Comparison of ENCODE assay signal across 26 cellular contexts in genomic region chr22:30334601-30335000, GRCh38. TPM values are rescaled to one million over a fixed set of nuclear protein-coding genes. Genes with fewer than 3 reads are reported as not detected.
A peak's percentile ranks its signal among the peaks of the same experiment; 100 is the strongest.
DNase-seq lines count a peak whose midpoint lies in the region; ATAC-seq, FAIRE-seq and TF ChIP-seq lines count a peak whose summit lies in the region.
"Had no signal": no experiment of that assay in that cellular context is flagged by ENCODE, and none has a peak within 500 bp of the region (broad histone marks: within the 10 kb centered on the region; RNA-seq: fewer than 3 reads in every experiment).

No MANE protein-coding gene starts in this region.

- H3K27me3 Mint-ChIP-seq in T-helper 2 cell treated with Interferon-gamma antibody and Interleukin-4, amounts not matched to agents 5 μg/mL and 100 μg/mL, for 36 hours (ENCODE audit: low read depth): no peaks in the 10 kb centered on the region

- H4K20me1 ChIP-seq in HepG2 (ENCODE audit: insufficient read depth, low read length): no peaks in the 10 kb centered on the region

- intact Hi-C loops in HepG2 (cut with micrococcal nuclease; ENCODE audit: unreplicated experiment) (no loop called here), right lobe of liver (cut with DNase I) (no loop called here), upper lobe of right lung (cut with DNase I) (no loop called here)

- TF ChIP-seq POLR2A in HepG2 (IDR thresholded peaks at IDR 0.05; ENCODE audit: insufficient read depth in 1 of 2, low read depth in 2 of 2, low read length in 2 of 2): no peak
- no peak for TF ChIP-seq POLR2A in right lobe of liver (IDR thresholded peaks at IDR 0.05)

- TF ChIP-seq EP300 in HepG2 (IDR thresholded peaks at IDR 0.05; ENCODE audit: low read depth in 2 of 2, low read length in 2 of 2): no peak
- TF ChIP-seq EP300 in HepG2 (CRISPR knock-in tag; IDR thresholded peaks at IDR 0.05; ENCODE audit: borderline replicate concordance): no peak

- TF ChIP-seq CTCF in HepG2 (CRISPR knock-in tag; IDR thresholded peaks at IDR 0.05) (no peak), right lobe of liver (IDR thresholded peaks at IDR 0.05) (no peak), upper lobe of right lung (IDR thresholded peaks at IDR 0.05) (no peak)

- no peak for DNase-seq in T-helper 2 cell treated with Interferon-gamma antibody and Interleukin-4, amounts not matched to agents 5 μg/mL and 100 μg/mL, for 36 hours (ENCODE audit: low spot score)
- no peak for DNase-seq in T-helper 2 cell
- no peak for DNase-seq in HepG2 (ENCODE audit: low spot score)
- no peak for DNase-seq in right lobe of liver
- no peak for DNase-seq in upper lobe of right lung
- no peak for DNase-seq in NCI-H2171 treated with DMSO at 0.1 percent for 48 hours (lab: John Stamatoyannopoulos, UW)
- DNase-seq: 8988T; activated CD4-positive, CD25-positive, alpha-beta regulatory T cell; C1 segment of cervical spinal cord; H9; heart right ventricle; KBM-7; left ventricle myocardium inferior; mesenchymal stem cell; NCI-H1092 treated with DMSO at 0.1 percent for 48 hours; NCI-H1694 treated with DMSO at 0.1 percent for 48 hours; NCI-H82; retina; stimulated activated naive CD4-positive, alpha-beta T cell; SW 1271; testis had no signal

- H3K4me3 ChIP-seq in HepG2 (replicated peaks in 1 of 3; ENCODE audit: insufficient read depth in 1 of 3, low read depth in 2 of 3, low read length in 3 of 3): no peak overlapping the region
- no peak overlapping the region for H3K4me3 ChIP-seq in right lobe of liver
- H3K4me3 ChIP-seq in upper lobe of right lung: no peak overlapping the region
- H3K4me3 ChIP-seq: heart right ventricle, left ventricle myocardium inferior, skin epidermis, testis had no signal

- no peak for ATAC-seq in HepG2
- no peak for ATAC-seq in right lobe of liver
- peak; percentile 12 for ATAC-seq in upper lobe of right lung
- ATAC-seq: heart right ventricle had no signal

- H3K27ac Mint-ChIP-seq in T-helper 2 cell treated with Interferon-gamma antibody and Interleukin-4, amounts not matched to agents 5 μg/mL and 100 μg/mL, for 36 hours: peak overlapping the region; percentile 57

- H3K4me1 Mint-ChIP-seq in T-helper 2 cell treated with Interferon-gamma antibody and Interleukin-4, amounts not matched to agents 5 μg/mL and 100 μg/mL, for 36 hours (ENCODE audit: low read depth): peaks cover 35% of the 10 kb centered on the region
- H3K4me1 Mint-ChIP-seq: H9 had no signal

- H3K27ac ChIP-seq in HepG2 (ENCODE audit: extremely low read length, insufficient read depth, low read length) (no peak overlapping the region), right lobe of liver (no peak overlapping the region), upper lobe of right lung (no peak overlapping the region)
- H3K27ac ChIP-seq: heart right ventricle, left ventricle myocardium inferior, parathyroid adenoma, skin epidermis, testis had no signal

- peaks cover 49 to 68% of the 10 kb centered on the region in 2 experiments; a peak in 4 of 5 replicates for H3K36me3 ChIP-seq in HepG2 (replicated peaks in 1 of 2; ENCODE audit: control insufficient read depth in 1 of 2, insufficient read depth in 2 of 2, low read length in 2 of 2)
- H3K36me3 ChIP-seq in right lobe of liver: peaks cover 15 to 80% (median 55%) of the 10 kb centered on the region in 4 donors
- H3K36me3 ChIP-seq in upper lobe of right lung: peaks cover 91% of the 10 kb centered on the region

- no peaks in the 10 kb centered on the region for H3K9me3 Mint-ChIP-seq in T-helper 2 cell treated with Interferon-gamma antibody and Interleukin-4, amounts not matched to agents 5 μg/mL and 100 μg/mL, for 36 hours
- H3K9me3 Mint-ChIP-seq: H9, neural crest cell had no signal

- in situ Hi-C loops in HepG2 (cut with HindIII; ENCODE audit: extremely low pct_ligation_motif_present, low pct_unique_long_range_greater_than_20kb): no loop called here

- WGBS in HepG2 (ENCODE audit: low lambda C conversion rate): 98% methylated on average over 6 of the region's 6 CpGs
- 87% methylated on average over 3 of the region's 6 CpGs for WGBS in right lobe of liver (ENCODE audit: insufficient coverage, low coverage, low lambda C conversion rate, missing lambda C conversion rate)

- peaks cover 82% of the 10 kb centered on the region for H3K36me3 Mint-ChIP-seq in T-helper 2 cell treated with Interferon-gamma antibody and Interleukin-4, amounts not matched to agents 5 μg/mL and 100 μg/mL, for 36 hours (ENCODE audit: low read depth)

- H3K9ac ChIP-seq in HepG2 (ENCODE audit: insufficient read depth, low read depth, low read length): no peak overlapping the region
- H3K9ac ChIP-seq: parathyroid adenoma had no signal

- no peak overlapping the region for H3K4me2 ChIP-seq in HepG2 (ENCODE audit: low read depth, low read length)

- BruUV-seq in HepG2 (replicated peaks; lab: Mats Ljungman, UMichigan): no TSS peak

- H3K27me3 ChIP-seq in HepG2 (ENCODE audit: control insufficient read depth in 1 of 2, insufficient read depth in 2 of 2, low read length in 2 of 2) (no peaks in the 10 kb centered on the region), right lobe of liver (no peaks in the 10 kb centered on the region), upper lobe of right lung (no peaks in the 10 kb centered on the region)
- H3K27me3 ChIP-seq: heart right ventricle, testis had no signal

- H3K9me3 ChIP-seq in HepG2 (ENCODE audit: low read length) (no peaks in the 10 kb centered on the region), right lobe of liver (no peaks in the 10 kb centered on the region), upper lobe of right lung (no peaks in the 10 kb centered on the region)
- H3K9me3 ChIP-seq: heart right ventricle, left ventricle myocardium inferior, testis had no signal

- CTCF ChIA-PET in HepG2 (lab: Yijun Ruan, JAX; ENCODE audit: low intra/inter-chr PET ratio, low total read pairs): no interaction called here

- H3K4me3 Mint-ChIP-seq in T-helper 2 cell treated with Interferon-gamma antibody and Interleukin-4, amounts not matched to agents 5 μg/mL and 100 μg/mL, for 36 hours: no peak overlapping the region
- H3K4me3 Mint-ChIP-seq: H9, neural crest cell had no signal

- no peak for TF ChIP-seq RAD21 in HepG2 (CRISPR knock-in tag; IDR thresholded peaks at IDR 0.05)

- POLR2A ChIA-PET in HepG2 (lab: Yijun Ruan, JAX): no interaction called here

- no peak overlapping the region for H2AFZ ChIP-seq in HepG2 (ENCODE audit: low read length)
- H2AFZ ChIP-seq: parathyroid adenoma had no signal

- H3K4me1 ChIP-seq in HepG2 (ENCODE audit: insufficient read depth, low read length) (peaks cover 10% of the 10 kb centered on the region; the same call in 1 of the 2 replicates), right lobe of liver (peaks cover 0 to 5% (median 0%) of the 10 kb centered on the region in 4 donors), upper lobe of right lung (no peaks in the 10 kb centered on the region)
- H3K4me1 ChIP-seq: parathyroid adenoma, testis had no signal

- no peaks in the 10 kb centered on the region for H3K79me2 ChIP-seq in HepG2 (ENCODE audit: insufficient read depth, low read length)
- H3K79me2 ChIP-seq: parathyroid adenoma had no signal

- FAIRE-seq in HepG2 (lab: Jason Lieb, UNC): no peak
- FAIRE-seq: frontal cortex, keratinocyte had no signal

RNA-seq across cellular contexts. Expression of gene TBC1D10A, which starts 7.9 kb away (rescaled TPM):
- total RNA-seq in HepG2 (2016; rRNA removed; fragmentation: Illumina TruSeq; extraction: Trizol) (3.6 and 4.2 TPM in 2 replicates), right lobe of liver (10 to 100 TPM in 3 of 6 experiments, 1 to 10 TPM in 3; 6.6 to 12.6 (median 10.0) TPM), upper lobe of right lung (29.6 TPM)
- total RNA-seq in HepG2 (2016; cell fraction: cytosol; rRNA removed; fragmentation: Illumina TruSeq; extraction: Trizol; ENCODE audit: low read depth): 1.3 and 1.7 TPM in 2 replicates
- total RNA-seq in HepG2 (2016; cell fraction: insoluble cytoplasmic fraction; rRNA removed; fragmentation: Illumina TruSeq; extraction: Trizol): 2.7 and 5.3 TPM in 2 replicates
- 2.2 and 2.6 TPM in 2 replicates for total RNA-seq in HepG2 (2016; cell fraction: membrane; rRNA removed; fragmentation: Illumina TruSeq; extraction: Trizol)
- 3.0 and 3.7 TPM in 2 replicates for total RNA-seq in HepG2 (2016; cell fraction: nucleus; rRNA removed; fragmentation: Illumina TruSeq; extraction: Trizol)
- 4.9 and 6.0 TPM in 2 replicates for polyA plus RNA-seq in HepG2 (2011; rRNA removed)
- polyA plus RNA-seq in HepG2 (2011; cell fraction: cytosol; rRNA removed): 3.5 and 5.6 TPM in 2 replicates
- polyA plus RNA-seq in HepG2 (2011; cell fraction: nucleus; rRNA removed): 13.6 and 14.3 TPM in 2 replicates
- 3.8 and 4.0 TPM in 2 replicates for polyA plus RNA-seq in HepG2 (2012)
- polyA plus RNA-seq in HepG2 (2016; cell fraction: cytosol; fragmentation: Illumina TruSeq; extraction: Trizol; ENCODE audit: low read depth): 0.68 and 0.98 TPM in 2 replicates
- polyA plus RNA-seq in HepG2 (2016; cell fraction: insoluble cytoplasmic fraction; fragmentation: Illumina TruSeq; extraction: Trizol; ENCODE audit: low read depth): 3.0 and 4.4 TPM in 2 replicates
- polyA plus RNA-seq in HepG2 (2016; cell fraction: membrane; fragmentation: Illumina TruSeq; extraction: Trizol; ENCODE audit: low read depth): 0.73 and 1.0 TPM in 2 replicates
- 6.5 and 9.4 TPM in 2 replicates for polyA plus RNA-seq in HepG2 (2016; cell fraction: nucleus; fragmentation: Illumina TruSeq; extraction: Trizol; ENCODE audit: insufficient read depth, low read depth)
- 3.0 and 10.8 TPM in 2 replicates for polyA minus RNA-seq in HepG2 (2011; rRNA and poly(A)+ RNA removed; ENCODE audit: low replicate concordance)
- polyA minus RNA-seq in HepG2 (2011; cell fraction: cytosol; rRNA and poly(A)+ RNA removed): 4.6 and 5.8 TPM in 2 replicates
- polyA minus RNA-seq in HepG2 (2011; cell fraction: nucleus; rRNA and poly(A)+ RNA removed): 7.8 and 10.4 TPM in 2 replicates

RNA-seq across cellular contexts. Expression of gene SF3A1, which starts 22.1 kb away (rescaled TPM):
- total RNA-seq in HepG2 (2016; rRNA removed; fragmentation: Illumina TruSeq; extraction: Trizol): 22.0 and 31.8 TPM in 2 replicates
- total RNA-seq in HepG2 (2016; cell fraction: cytosol; rRNA removed; fragmentation: Illumina TruSeq; extraction: Trizol; ENCODE audit: low read depth): 9.8 and 11.6 TPM in 2 replicates
- total RNA-seq in HepG2 (2016; cell fraction: insoluble cytoplasmic fraction; rRNA removed; fragmentation: Illumina TruSeq; extraction: Trizol): 20.9 and 27.0 TPM in 2 replicates
- total RNA-seq in HepG2 (2016; cell fraction: membrane; rRNA removed; fragmentation: Illumina TruSeq; extraction: Trizol): 13.8 and 16.2 TPM in 2 replicates
- total RNA-seq in HepG2 (2016; cell fraction: nucleus; rRNA removed; fragmentation: Illumina TruSeq; extraction: Trizol): 23.6 and 29.5 TPM in 2 replicates
- polyA plus RNA-seq in HepG2 (2011; rRNA removed): 10.0 and 16.2 TPM in 2 replicates
- polyA plus RNA-seq in HepG2 (2011; cell fraction: cytosol; rRNA removed): 5.3 and 6.6 TPM in 2 replicates
- polyA plus RNA-seq in HepG2 (2011; cell fraction: nucleus; rRNA removed): 42.5 and 51.9 TPM in 2 replicates
- 38.4 and 47.2 TPM in 2 replicates for polyA plus RNA-seq in HepG2 (2012)
- polyA plus RNA-seq in HepG2 (2016; cell fraction: cytosol; fragmentation: Illumina TruSeq; extraction: Trizol; ENCODE audit: low read depth): 5.6 and 6.5 TPM in 2 replicates
- polyA plus RNA-seq in HepG2 (2016; cell fraction: insoluble cytoplasmic fraction; fragmentation: Illumina TruSeq; extraction: Trizol; ENCODE audit: low read depth): 22.2 and 52.1 TPM in 2 replicates
- 8.5 and 15.3 TPM in 2 replicates for polyA plus RNA-seq in HepG2 (2016; cell fraction: membrane; fragmentation: Illumina TruSeq; extraction: Trizol; ENCODE audit: low read depth)
- 40.6 and 47.6 TPM in 2 replicates for polyA plus RNA-seq in HepG2 (2016; cell fraction: nucleus; fragmentation: Illumina TruSeq; extraction: Trizol; ENCODE audit: insufficient read depth, low read depth)
- 43.5 and 95.1 TPM in 2 replicates for polyA minus RNA-seq in HepG2 (2011; rRNA and poly(A)+ RNA removed; ENCODE audit: low replicate concordance)
- polyA minus RNA-seq in HepG2 (2011; cell fraction: cytosol; rRNA and poly(A)+ RNA removed): 61.1 and 71.4 TPM in 2 replicates
- polyA minus RNA-seq in HepG2 (2011; cell fraction: nucleus; rRNA and poly(A)+ RNA removed): 49.2 and 53.6 TPM in 2 replicates
- total RNA-seq in right lobe of liver: 10 to 100 TPM; 42.6 to 72.8 (median 66.5) TPM
- total RNA-seq in upper lobe of right lung: 164 TPM

RNA-seq across cellular contexts. Expression of gene CCDC157, which starts 22.2 kb away (rescaled TPM):
- total RNA-seq in HepG2 (2016; rRNA removed; fragmentation: Illumina TruSeq; extraction: Trizol) (0.98 and 1.6 TPM in 2 replicates), right lobe of liver (1 to 10 TPM in 3 of 6 experiments, under 1 TPM in 3; 0.54 to 2.9 (median 0.86) TPM), upper lobe of right lung (2.7 TPM)
- 2.1 and 2.2 TPM in 2 replicates for total RNA-seq in HepG2 (2016; cell fraction: cytosol; rRNA removed; fragmentation: Illumina TruSeq; extraction: Trizol; ENCODE audit: low read depth)
- 0.79 and 1.9 TPM in 2 replicates for total RNA-seq in HepG2 (2016; cell fraction: insoluble cytoplasmic fraction; rRNA removed; fragmentation: Illumina TruSeq; extraction: Trizol)
- 1.9 and 3.1 TPM in 2 replicates for total RNA-seq in HepG2 (2016; cell fraction: membrane; rRNA removed; fragmentation: Illumina TruSeq; extraction: Trizol)
- 1.4 and 1.6 TPM in 2 replicates for total RNA-seq in HepG2 (2016; cell fraction: nucleus; rRNA removed; fragmentation: Illumina TruSeq; extraction: Trizol)
- 1.4 and 2.3 TPM in 2 replicates for polyA plus RNA-seq in HepG2 (2011; rRNA removed)
- 1.1 and 1.8 TPM in 2 replicates for polyA plus RNA-seq in HepG2 (2011; cell fraction: cytosol; rRNA removed)
- polyA plus RNA-seq in HepG2 (2011; cell fraction: nucleus; rRNA removed): 5.8 and 7.1 TPM in 2 replicates
- 0.64 and 1.3 TPM in 2 replicates for polyA plus RNA-seq in HepG2 (2012)
- polyA plus RNA-seq in HepG2 (2016; cell fraction: cytosol; fragmentation: Illumina TruSeq; extraction: Trizol; ENCODE audit: low read depth): 3.4 and 4.1 TPM in 2 replicates
- 1.2 and 1.5 TPM in 2 replicates for polyA plus RNA-seq in HepG2 (2016; cell fraction: insoluble cytoplasmic fraction; fragmentation: Illumina TruSeq; extraction: Trizol; ENCODE audit: low read depth)
- 2.2 and 3.2 TPM in 2 replicates for polyA plus RNA-seq in HepG2 (2016; cell fraction: membrane; fragmentation: Illumina TruSeq; extraction: Trizol; ENCODE audit: low read depth)
- polyA plus RNA-seq in HepG2 (2016; cell fraction: nucleus; fragmentation: Illumina TruSeq; extraction: Trizol; ENCODE audit: insufficient read depth, low read depth): 3.1 and 3.2 TPM in 2 replicates
- polyA minus RNA-seq in HepG2 (2011; rRNA and poly(A)+ RNA removed; ENCODE audit: low replicate concordance): 2.6 and 4.7 TPM in 2 replicates
- polyA minus RNA-seq in HepG2 (2011; cell fraction: cytosol; rRNA and poly(A)+ RNA removed): 0.79 and 1.4 TPM in 2 replicates
- polyA minus RNA-seq in HepG2 (2011; cell fraction: nucleus; rRNA and poly(A)+ RNA removed): 1.9 and 3.0 TPM in 2 replicates

RNA-seq across cellular contexts. Expression of gene CASTOR1, which starts 45.3 kb away (rescaled TPM):
- 1.1 and 2.6 TPM in 2 replicates for total RNA-seq in HepG2 (2016; rRNA removed; fragmentation: Illumina TruSeq; extraction: Trizol)
- 0.81 and 0.88 TPM in 2 replicates for total RNA-seq in HepG2 (2016; cell fraction: cytosol; rRNA removed; fragmentation: Illumina TruSeq; extraction: Trizol; ENCODE audit: low read depth)
- total RNA-seq in HepG2 (2016; cell fraction: insoluble cytoplasmic fraction; rRNA removed; fragmentation: Illumina TruSeq; extraction: Trizol): 0.70 and 1.2 TPM in 2 replicates
- total RNA-seq in HepG2 (2016; cell fraction: membrane; rRNA removed; fragmentation: Illumina TruSeq; extraction: Trizol): 2.4 and 2.9 TPM in 2 replicates
- 1.6 and 2.3 TPM in 2 replicates for total RNA-seq in HepG2 (2016; cell fraction: nucleus; rRNA removed; fragmentation: Illumina TruSeq; extraction: Trizol)
- 4.4 and 6.2 TPM in 2 replicates for polyA plus RNA-seq in HepG2 (2011; rRNA removed)
- polyA plus RNA-seq in HepG2 (2011; cell fraction: cytosol; rRNA removed): 2.6 and 3.9 TPM in 2 replicates
- 14.3 and 18.8 TPM in 2 replicates for polyA plus RNA-seq in HepG2 (2011; cell fraction: nucleus; rRNA removed)
- polyA plus RNA-seq in HepG2 (2012): 2.3 and 2.7 TPM in 2 replicates
- polyA plus RNA-seq in HepG2 (2016; cell fraction: cytosol; fragmentation: Illumina TruSeq; extraction: Trizol; ENCODE audit: low read depth): 0.41 and 0.72 TPM in 2 replicates
- polyA plus RNA-seq in HepG2 (2016; cell fraction: insoluble cytoplasmic fraction; fragmentation: Illumina TruSeq; extraction: Trizol; ENCODE audit: low read depth): 0.73 and 1.3 TPM in 2 replicates
- 0.99 and 1.3 TPM in 2 replicates for polyA plus RNA-seq in HepG2 (2016; cell fraction: membrane; fragmentation: Illumina TruSeq; extraction: Trizol; ENCODE audit: low read depth)
- polyA plus RNA-seq in HepG2 (2016; cell fraction: nucleus; fragmentation: Illumina TruSeq; extraction: Trizol; ENCODE audit: insufficient read depth, low read depth): 2.4 TPM in 1 of 2 replicates, not detected in the other
- polyA minus RNA-seq in HepG2 (2011; rRNA and poly(A)+ RNA removed; ENCODE audit: low replicate concordance): 1.4 and 5.7 TPM in 2 replicates
- 0.97 and 1.6 TPM in 2 replicates for polyA minus RNA-seq in HepG2 (2011; cell fraction: cytosol; rRNA and poly(A)+ RNA removed)
- 2.3 and 2.9 TPM in 2 replicates for polyA minus RNA-seq in HepG2 (2011; cell fraction: nucleus; rRNA and poly(A)+ RNA removed)
- total RNA-seq in right lobe of liver: 1 to 10 TPM in 5 of 6 experiments, under 1 TPM in 1; 0.86 to 8.6 (median 4.0) TPM
- total RNA-seq in upper lobe of right lung: 15.9 TPM

RNA-seq across cellular contexts. Expression of gene RNF215, which starts 52.6 kb away (rescaled TPM):
- total RNA-seq in HepG2 (2016; rRNA removed; fragmentation: Illumina TruSeq; extraction: Trizol) (2.4 and 5.3 TPM in 2 replicates), right lobe of liver (10 to 100 TPM in 1 of 6 experiments, 1 to 10 TPM in 5; 6.2 to 10.0 (median 7.4) TPM), upper lobe of right lung (16.5 TPM)
- total RNA-seq in HepG2 (2016; cell fraction: cytosol; rRNA removed; fragmentation: Illumina TruSeq; extraction: Trizol; ENCODE audit: low read depth): 1.6 and 1.9 TPM in 2 replicates
- 2.5 and 5.7 TPM in 2 replicates for total RNA-seq in HepG2 (2016; cell fraction: insoluble cytoplasmic fraction; rRNA removed; fragmentation: Illumina TruSeq; extraction: Trizol)
- total RNA-seq in HepG2 (2016; cell fraction: membrane; rRNA removed; fragmentation: Illumina TruSeq; extraction: Trizol): 2.5 and 3.5 TPM in 2 replicates
- 7.1 and 8.8 TPM in 2 replicates for total RNA-seq in HepG2 (2016; cell fraction: nucleus; rRNA removed; fragmentation: Illumina TruSeq; extraction: Trizol)
- polyA plus RNA-seq in HepG2 (2011; rRNA removed): 6.1 and 9.2 TPM in 2 replicates
- 3.8 and 4.9 TPM in 2 replicates for polyA plus RNA-seq in HepG2 (2011; cell fraction: cytosol; rRNA removed)
- 55.4 and 60.1 TPM in 2 replicates for polyA plus RNA-seq in HepG2 (2011; cell fraction: nucleus; rRNA removed)
- polyA plus RNA-seq in HepG2 (2012): 5.4 and 7.0 TPM in 2 replicates
- polyA plus RNA-seq in HepG2 (2016; cell fraction: cytosol; fragmentation: Illumina TruSeq; extraction: Trizol; ENCODE audit: low read depth): 1.1 and 1.2 TPM in 2 replicates
- polyA plus RNA-seq in HepG2 (2016; cell fraction: insoluble cytoplasmic fraction; fragmentation: Illumina TruSeq; extraction: Trizol; ENCODE audit: low read depth): 1.6 and 1.8 TPM in 2 replicates
- 1.9 and 2.2 TPM in 2 replicates for polyA plus RNA-seq in HepG2 (2016; cell fraction: membrane; fragmentation: Illumina TruSeq; extraction: Trizol; ENCODE audit: low read depth)
- polyA plus RNA-seq in HepG2 (2016; cell fraction: nucleus; fragmentation: Illumina TruSeq; extraction: Trizol; ENCODE audit: insufficient read depth, low read depth): 17.7 and 18.4 TPM in 2 replicates
- 10.6 and 16.6 TPM in 2 replicates for polyA minus RNA-seq in HepG2 (2011; rRNA and poly(A)+ RNA removed; ENCODE audit: low replicate concordance)
- 2.3 and 4.5 TPM in 2 replicates for polyA minus RNA-seq in HepG2 (2011; cell fraction: cytosol; rRNA and poly(A)+ RNA removed)
- polyA minus RNA-seq in HepG2 (2011; cell fraction: nucleus; rRNA and poly(A)+ RNA removed): 12.6 and 12.9 TPM in 2 replicates
